ENCODE assay signal across 14 cellular contexts in genomic region chr9:136223871-136224640, GRCh38. TPM values are rescaled to one million over a fixed set of nuclear protein-coding genes. Genes with fewer than 3 reads are reported as not detected.
"Had no signal": no experiment of that assay in that cellular context is flagged by ENCODE, and none has a peak within 500 bp of the region (broad histone marks: within the 10 kb centered on the region; RNA-seq: fewer than 3 reads in every experiment).

No MANE protein-coding gene starts in this region.

- H3K27ac ChIP-seq: cardiac muscle cell, testis, upper lobe of right lung had no signal

- ATAC-seq: left colon; stimulated activated naive CD8-positive, alpha-beta T cell treated with anti-CD3 and anti-CD28 coated beads, Interleukin-15, amount 100 ng/mL, for 72 hours; upper lobe of right lung had no signal

- H3K9me3 ChIP-seq: esophagus squamous epithelium, testis, upper lobe of right lung had no signal

- H3K27me3 ChIP-seq: cardiac muscle cell, testis, upper lobe of right lung had no signal

- H3K4me1 ChIP-seq: testis, upper lobe of right lung had no signal

- H3K4me3 ChIP-seq: cardiac muscle cell, esophagus squamous epithelium, testis, upper lobe of right lung had no signal

- H3K36me3 ChIP-seq: cardiac muscle cell had no signal

- DNase-seq: activated CD4-positive, alpha-beta T cell treated with anti-CD3 and anti-CD28 coated beads, Interleukin-2, amount 50 U/mL, for 4 hours; activated naive CD4-positive, alpha-beta T cell treated with anti-CD3 and anti-CD28 coated beads for 36 hours; esophagus squamous epithelium; foreskin fibroblast; left colon; mammary epithelial cell; nephron progenitor cell; stimulated activated CD4-positive, alpha-beta T cell treated with anti-CD3 and anti-CD28 coated beads, Interleukin-2, amount 100 ng/mL, for 48 hours; stimulated activated naive CD8-positive, alpha-beta T cell treated with anti-CD3 and anti-CD28 coated beads, Interleukin-15, amount 100 ng/mL, for 72 hours; testis; upper lobe of right lung had no signal

RNA-seq across cellular contexts. Expression of gene LHX3, which starts 19.1 kb away (rescaled TPM):
- total RNA-seq: activated naive CD4-positive, alpha-beta T cell treated with anti-CD3 and anti-CD28 coated beads for 36 hours; activated T-helper 1 cell treated with anti-CD3 and anti-CD28 coated beads, Interleukin-12 subunit alpha, Interleukin-12 subunit beta, Interleukin-2, Interleukin-4 antibody, amounts not matched to agents 30 ng/mL and 10 ng/mL and 1 ng/mL, durations not matched to agents 14 hours and 24 hours and 36 hours; cardiac muscle cell; esophagus squamous epithelium; left colon; mammary epithelial cell; osteocyte; upper lobe of right lung had no signal
- polyA plus RNA-seq: cardiac muscle cell, mammary epithelial cell had no signal
